25 cellular contexts compared by ENCODE assay signal in genomic region chr1:20891091-20891490, GRCh38.
"Had no signal": no experiment of that assay in that cellular context is flagged by ENCODE, and none has a peak within 500 bp of the region (broad histone marks: within the 10 kb centered on the region; RNA-seq: fewer than 3 reads in every experiment).

No MANE protein-coding gene starts in this region.

- DNase-seq: activated B cell treated with CpG ODN at 0.5 μM for 24 hours; activated CD4-positive, alpha-beta T cell treated with anti-CD3 and anti-CD28 coated beads for 36 hours; activated effector memory CD4-positive, alpha-beta T cell treated with Interleukin-2 at 50 U/mL for 16 hours; activated naive CD4-positive, alpha-beta T cell treated with Interleukin-2 at 50 U/mL for 16 hours; activated naive CD8-positive, alpha-beta T cell treated with anti-CD3 and anti-CD28 coated beads for 36 hours; activated T-cell treated with anti-CD3 and anti-CD28 coated beads for 4 hours; adrenal gland; central memory CD4-positive, alpha-beta T cell; endodermal cell; foreskin melanocyte; left ventricle myocardium inferior; naive B cell; pancreas; retina; small intestine; stimulated activated CD4-positive, alpha-beta T cell treated with anti-CD3 and anti-CD28 coated beads, Interleukin-4, amount 100 ng/mL, for 24 hours; T-cell; trophoblast cell had no signal

- H3K4me3 ChIP-seq: adrenal gland, ascending aorta, esophagus muscularis mucosa, left ventricle myocardium inferior, lung, pancreas, prostate gland, thoracic aorta had no signal

- H3K4me1 ChIP-seq: ascending aorta, esophagus muscularis mucosa, prostate gland had no signal

- H3K27me3 ChIP-seq: adrenal gland, ascending aorta, esophagus muscularis mucosa, pancreas had no signal

- H3K9me3 ChIP-seq: adrenal gland, ascending aorta, esophagus muscularis mucosa, left ventricle myocardium inferior, pancreas, prostate gland, thoracic aorta had no signal

- ATAC-seq: activated CD4-positive, alpha-beta T cell treated with anti-CD3 and anti-CD28 coated beads for 36 hours; pancreas; sciatic nerve; stimulated activated effector memory CD8-positive, alpha-beta T cell treated with anti-CD3 and anti-CD28 coated beads, Interleukin-12 subunit alpha, Interleukin-12 subunit beta, amount 100 ng/mL, for 72 hours; T-cell had no signal

- H3K36me3 ChIP-seq: prostate gland had no signal

- H3K27ac ChIP-seq: adrenal gland, ascending aorta, esophagus muscularis mucosa, left ventricle myocardium inferior, pancreas, prostate gland, thoracic aorta had no signal
